Comparison of ENCODE assay signal across 10 cellular contexts in genomic region chr9:107486674-107487520, GRCh38. TPM values are rescaled to one million over a fixed set of nuclear protein-coding genes. Genes with fewer than 3 reads are reported as not detected.
DNase-seq lines count a peak whose midpoint lies in the region; FAIRE-seq and TF ChIP-seq lines count a peak whose summit lies in the region.
"Had no signal": no experiment of that assay in that cellular context is flagged by ENCODE, and none has a peak within 500 bp of the region (broad histone marks: within the 10 kb centered on the region; RNA-seq: fewer than 3 reads in every experiment).

No MANE protein-coding gene starts in this region.

- H3K4me1 ChIP-seq in keratinocyte (ENCODE audit: control insufficient read depth, extremely low read depth, insufficient read depth, low read length) (peaks cover 18% of the 10 kb centered on the region), small intestine (ENCODE audit: control insufficient read depth in 2 of 2, insufficient read depth in 1 of 2, low read depth in 1 of 2, low read length in 1 of 2) (peaks cover 0 to 4% of the 10 kb centered on the region in 2 donors)

- H4K20me1 ChIP-seq in keratinocyte (ENCODE audit: control insufficient read depth, extremely low read depth, insufficient read depth, low read length), result no peaks in the 10 kb centered on the region

- H3K4me3 ChIP-seq in H7 (ENCODE audit: insufficient read depth, low read depth, low read length) (peak overlapping the region; percentile 55), brain microvascular endothelial cell (ENCODE audit: low read depth, low read length) (peak overlapping the region; percentile 74), keratinocyte (ENCODE audit: control insufficient read depth in 2 of 3, extremely low read depth in 1 of 3, insufficient read depth in 2 of 3, low read depth in 1 of 3, low read length in 3 of 3) (peak overlapping the region; percentile 93 to 99 (median 94)), small intestine (ENCODE audit: low read depth in 1 of 2, low read length in 2 of 2) (peak overlapping the region; percentile 71 to 76)

- in situ Hi-C loops in brain microvascular endothelial cell (cut with HindIII; ENCODE audit: low pct_ligation_motif_present, low sequenced_read_pairs), result no loop called here

- H3K4me2 ChIP-seq in keratinocyte (ENCODE audit: control insufficient read depth, extremely low read depth, insufficient read depth, low read depth, low read length), result peak overlapping the region; percentile 95

- H3K79me2 ChIP-seq in keratinocyte (ENCODE audit: control insufficient read depth, insufficient read depth, low read length), result peaks cover 45% of the 10 kb centered on the region

- peak overlapping the region; percentile 97 for H3K9ac ChIP-seq in keratinocyte (ENCODE audit: control insufficient read depth, extremely low read depth, insufficient read depth, low read length)

- DNase-seq in H7 (no peak), brain microvascular endothelial cell (no peak), keratinocyte (ENCODE audit: low read depth, low spot score) (no peak), small intestine (no peak), NK-92 (lab: John Stamatoyannopoulos, UW; ENCODE audit: unreplicated experiment) (no peak), D341Med (ENCODE audit: low spot score) (no peak), occipital lobe (lab: John Stamatoyannopoulos, UW) (no peak), anterior cingulate cortex (lab: John Stamatoyannopoulos, UW) (no peak)
- DNase-seq: MV-4-11, SW 1271 had no signal

- no peaks in the 10 kb centered on the region for H3K9me1 ChIP-seq in keratinocyte (ENCODE audit: control insufficient read depth, extremely low read depth, insufficient read depth, low read length)

- peak; percentile 62 for FAIRE-seq in keratinocyte (lab: Jason Lieb, UNC)
- FAIRE-seq in small intestine (lab: Jason Lieb, UNC), result no peak

- WGBS in small intestine, 3 donors, result 66 to 81% (median 73%) methylated on average over 29 to 31 of the region's 31 CpGs

- TF ChIP-seq CTCF in brain microvascular endothelial cell (IDR thresholded peaks at IDR 0.05; ENCODE audit: low read depth, low read length, missing control alignments) (no peak), keratinocyte (optimal IDR thresholded peaks at IDR 0.05 in 1 of 3, IDR thresholded peaks at IDR 0.05 in 1 of 3, conservative IDR thresholded peaks at IDR 0.05 in 1 of 3; ENCODE audit: extremely low read depth in 1 of 3, insufficient read depth in 2 of 3, low read length in 3 of 3) (no peak)

- H3K27ac ChIP-seq in brain microvascular endothelial cell, result no peak overlapping the region
- peak overlapping the region; percentile 95 for H3K27ac ChIP-seq in keratinocyte (ENCODE audit: control insufficient read depth, insufficient read depth, low read length)
- peak overlapping the region in 1 of 2 donors; percentile 54 for H3K27ac ChIP-seq in small intestine (ENCODE audit: low read depth in 1 of 2, low read length in 1 of 2)

- H3K36me3 ChIP-seq in H7 (replicated peaks; ENCODE audit: control insufficient read depth, insufficient read depth, low read length), result no peaks in the 10 kb centered on the region
- no peaks in the 10 kb centered on the region for H3K36me3 ChIP-seq in brain microvascular endothelial cell (replicated peaks)
- H3K36me3 ChIP-seq in keratinocyte (ENCODE audit: control insufficient read depth in 2 of 2, extremely low read depth in 1 of 2, insufficient read depth in 2 of 2, low read length in 2 of 2), result peaks cover 4 to 21% of the 10 kb centered on the region in 2 experiments
- H3K36me3 ChIP-seq in small intestine (ENCODE audit: control insufficient read depth in 2 of 2, insufficient read depth in 2 of 2, low read length in 2 of 2), result peaks cover 0 to 16% of the 10 kb centered on the region in 2 donors

- H3K27me3 ChIP-seq in H7 (ENCODE audit: control insufficient read depth, insufficient read depth, low read length) (peaks cover 47% of the 10 kb centered on the region), brain microvascular endothelial cell (replicated peaks) (peaks cover 1% of the 10 kb centered on the region), keratinocyte (ENCODE audit: control insufficient read depth, extremely low read depth, insufficient read depth, low read length) (no peaks in the 10 kb centered on the region), small intestine (ENCODE audit: control insufficient read depth in 2 of 2, insufficient read depth in 2 of 2, low read length in 2 of 2) (peaks cover 0 to 3% of the 10 kb centered on the region in 2 donors)

- dilution Hi-C loops in keratinocyte (cut with MboI; ENCODE audit: extremely low pct_ligation_motif_present, low sequenced_read_pairs), result no loop called here

- peak overlapping the region; percentile 44 for H2AFZ ChIP-seq in keratinocyte (ENCODE audit: control insufficient read depth, low read length)

- H3K9me3 ChIP-seq in keratinocyte (ENCODE audit: control insufficient read depth, low read depth, low read length) (no peaks in the 10 kb centered on the region), small intestine (ENCODE audit: control insufficient read depth, low read depth) (no peaks in the 10 kb centered on the region)

RNA-seq across cellular contexts. Expression of gene KLF4, which starts 2.7 kb away (rescaled TPM):
- total RNA-seq in H7 (2014; rRNA removed; shearing (Covaris generic)), result 1.8 and 2.5 TPM in 2 replicates
- polyA plus RNA-seq in keratinocyte, result 14.9 to 37.1 TPM (median 31.5 TPM) in 3 replicates
- 67.2 TPM for polyA plus RNA-seq in keratinocyte (2011; ENCODE audit: low read depth)
- polyA plus RNA-seq in keratinocyte (2011; cell fraction: cytosol; rRNA removed), result 18.0 and 23.0 TPM in 2 replicates
- polyA plus RNA-seq in keratinocyte (2011; cell fraction: nucleus; rRNA removed), result 61.1 and 62.6 TPM in 2 replicates
- polyA plus RNA-seq in keratinocyte (2012; ENCODE audit: low replicate concordance), result 23.9 and 198 TPM in 2 replicates
- polyA minus RNA-seq in keratinocyte, result 12.3 to 19.4 TPM (median 13.0 TPM) in 3 replicates
- polyA minus RNA-seq in keratinocyte (2011; cell fraction: cytosol; rRNA and poly(A)+ RNA removed), result 38.8 TPM
- 40.1 and 45.6 TPM in 2 replicates for polyA minus RNA-seq in keratinocyte (2011; cell fraction: nucleus; rRNA and poly(A)+ RNA removed)
- polyA plus RNA-seq in small intestine, result 100 to 1,000 TPM in 1 of 3 donors, 10 to 100 TPM in 2; 63.4 to 122 (median 72.7) TPM
- 1.9 TPM for total RNA-seq in occipital lobe
